ENCODE assay signal across 1 cellular context in genomic region chr16:19282101-19282500, GRCh38.
A peak's percentile ranks its signal among the peaks of the same experiment; 100 is the strongest.
TF ChIP-seq lines count a peak whose summit lies in the region.

No MANE protein-coding gene starts in this region.

TF ChIP-seq in HepG2, 621 proteins besides CTCF, POLR2A, EP300 and RAD21 (continued from another document):
- TF ChIP-seq, protein P1, sequence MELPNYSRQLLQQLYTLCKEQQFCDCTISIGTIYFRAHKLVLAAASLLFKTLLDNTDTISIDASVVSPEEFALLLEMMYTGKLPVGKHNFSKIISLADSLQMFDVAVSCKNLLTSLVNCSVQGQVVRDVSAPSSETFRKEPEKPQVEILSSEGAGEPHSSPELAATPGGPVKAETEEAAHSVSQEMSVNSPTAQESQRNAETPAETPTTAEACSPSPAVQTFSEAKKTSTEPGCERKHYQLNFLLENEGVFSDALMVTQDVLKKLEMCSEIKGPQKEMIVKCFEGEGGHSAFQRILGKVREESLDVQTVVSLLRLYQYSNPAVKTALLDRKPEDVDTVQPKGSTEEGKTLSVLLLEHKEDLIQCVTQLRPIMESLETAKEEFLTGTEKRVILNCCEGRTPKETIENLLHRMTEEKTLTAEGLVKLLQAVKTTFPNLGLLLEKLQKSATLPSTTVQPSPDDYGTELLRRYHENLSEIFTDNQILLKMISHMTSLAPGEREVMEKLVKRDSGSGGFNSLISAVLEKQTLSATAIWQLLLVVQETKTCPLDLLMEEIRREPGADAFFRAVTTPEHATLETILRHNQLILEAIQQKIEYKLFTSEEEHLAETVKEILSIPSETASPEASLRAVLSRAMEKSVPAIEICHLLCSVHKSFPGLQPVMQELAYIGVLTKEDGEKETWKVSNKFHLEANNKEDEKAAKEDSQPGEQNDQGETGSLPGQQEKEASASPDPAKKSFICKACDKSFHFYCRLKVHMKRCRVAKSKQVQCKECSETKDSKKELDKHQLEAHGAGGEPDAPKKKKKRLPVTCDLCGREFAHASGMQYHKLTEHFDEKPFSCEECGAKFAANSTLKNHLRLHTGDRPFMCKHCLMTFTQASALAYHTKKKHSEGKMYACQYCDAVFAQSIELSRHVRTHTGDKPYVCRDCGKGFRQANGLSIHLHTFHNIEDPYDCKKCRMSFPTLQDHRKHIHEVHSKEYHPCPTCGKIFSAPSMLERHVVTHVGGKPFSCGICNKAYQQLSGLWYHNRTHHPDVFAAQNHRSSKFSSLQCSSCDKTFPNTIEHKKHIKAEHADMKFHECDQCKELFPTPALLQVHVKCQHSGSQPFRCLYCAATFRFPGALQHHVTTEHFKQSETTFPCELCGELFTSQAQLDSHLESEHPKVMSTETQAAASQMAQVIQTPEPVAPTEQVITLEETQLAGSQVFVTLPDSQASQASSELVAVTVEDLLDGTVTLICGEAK (IDR thresholded peaks at IDR 0.05), result peak; percentile 84
- TF ChIP-seq, protein P1 (CRISPR knock-in tag; IDR thresholded peaks at IDR 0.05), result peak; percentile 99
- no peak for TF ChIP-seq FOXP1 (IDR thresholded peaks at IDR 0.05)
- 0 out of 2 replicates have a peak, but pooled peaks have one; percentile 8 for TF ChIP-seq FOXP1 (CRISPR knock-in tag; IDR thresholded peaks at IDR 0.05)
- TF ChIP-seq NFAT5 (CRISPR knock-in tag; IDR thresholded peaks at IDR 0.05), result no peak
- no peak for TF ChIP-seq MNT (IDR thresholded peaks at IDR 0.05)
- TF ChIP-seq ZSCAN22 (CRISPR knock-in tag; IDR thresholded peaks at IDR 0.05), result no peak
- no peak for TF ChIP-seq ZNF850 (CRISPR knock-in tag; conservative IDR thresholded peaks at IDR 0.05)
- TF ChIP-seq ZNF280D (CRISPR knock-in tag; IDR thresholded peaks at IDR 0.05), result no peak
